2 cellular contexts compared by ENCODE assay signal in the genomic region with DNA sequence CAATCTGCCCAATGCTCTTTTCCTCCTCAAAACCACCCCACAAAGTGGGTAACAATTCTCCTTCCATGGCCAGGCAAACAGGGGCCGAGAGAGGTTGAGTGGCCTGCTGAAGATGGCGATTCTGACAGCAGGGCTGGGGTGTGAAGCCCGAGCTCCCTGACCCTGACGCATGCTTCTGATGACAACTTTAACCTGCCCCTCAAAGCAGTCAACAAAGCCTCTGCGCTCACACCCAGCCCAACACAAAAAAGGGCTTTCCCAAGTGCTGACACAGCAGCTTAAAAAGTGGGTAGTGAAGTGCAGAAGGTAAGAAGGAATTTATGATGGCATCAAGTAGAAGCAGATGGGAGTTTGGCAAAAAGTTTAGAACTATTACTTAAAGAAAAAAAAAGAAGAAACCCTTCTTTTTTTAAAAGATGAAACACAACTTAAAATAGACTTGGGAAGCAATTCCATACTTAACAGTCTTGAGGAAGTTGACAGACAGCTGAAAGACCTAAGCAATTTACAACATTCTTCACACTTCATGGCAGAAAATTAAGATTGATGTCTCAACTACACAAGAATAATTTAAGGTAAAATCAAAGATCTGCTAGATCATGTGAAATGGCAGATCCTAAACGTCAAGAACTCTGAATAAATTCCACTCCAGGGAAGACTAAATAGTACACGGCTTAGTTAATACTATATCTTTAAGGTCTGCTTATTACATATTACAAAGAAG.
A peak's percentile ranks its signal among the peaks of the same experiment; 100 is the strongest.
TF ChIP-seq lines count a peak whose summit lies in the region.

No MANE protein-coding gene starts in this region.

TF ChIP-seq in IMR-90, 13 proteins besides CTCF, POLR2A, EP300 and RAD21:
- TF ChIP-seq CHD1 (IDR thresholded peaks at IDR 0.05; ENCODE audit: low read depth, low read length) (no peak), MAFK (IDR thresholded peaks at IDR 0.05; ENCODE audit: low read depth, low read length) (0 out of 2 replicates have a peak, but pooled peaks have one; percentile 17), RFX5 (IDR thresholded peaks at IDR 0.05; ENCODE audit: low read depth, low read length) (no peak), BHLHE40 (IDR thresholded peaks at IDR 0.05; ENCODE audit: low read depth, low read length) (no peak)
- TF ChIP-seq, protein P1, sequence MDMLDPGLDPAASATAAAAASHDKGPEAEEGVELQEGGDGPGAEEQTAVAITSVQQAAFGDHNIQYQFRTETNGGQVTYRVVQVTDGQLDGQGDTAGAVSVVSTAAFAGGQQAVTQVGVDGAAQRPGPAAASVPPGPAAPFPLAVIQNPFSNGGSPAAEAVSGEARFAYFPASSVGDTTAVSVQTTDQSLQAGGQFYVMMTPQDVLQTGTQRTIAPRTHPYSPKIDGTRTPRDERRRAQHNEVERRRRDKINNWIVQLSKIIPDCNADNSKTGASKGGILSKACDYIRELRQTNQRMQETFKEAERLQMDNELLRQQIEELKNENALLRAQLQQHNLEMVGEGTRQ (IDR thresholded peaks at IDR 0.05; ENCODE audit: low read depth, low read length), result no peak
- TF ChIP-seq, protein P2, sequence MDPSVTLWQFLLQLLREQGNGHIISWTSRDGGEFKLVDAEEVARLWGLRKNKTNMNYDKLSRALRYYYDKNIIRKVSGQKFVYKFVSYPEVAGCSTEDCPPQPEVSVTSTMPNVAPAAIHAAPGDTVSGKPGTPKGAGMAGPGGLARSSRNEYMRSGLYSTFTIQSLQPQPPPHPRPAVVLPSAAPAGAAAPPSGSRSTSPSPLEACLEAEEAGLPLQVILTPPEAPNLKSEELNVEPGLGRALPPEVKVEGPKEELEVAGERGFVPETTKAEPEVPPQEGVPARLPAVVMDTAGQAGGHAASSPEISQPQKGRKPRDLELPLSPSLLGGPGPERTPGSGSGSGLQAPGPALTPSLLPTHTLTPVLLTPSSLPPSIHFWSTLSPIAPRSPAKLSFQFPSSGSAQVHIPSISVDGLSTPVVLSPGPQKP (IDR thresholded peaks at IDR 0.05; ENCODE audit: borderline replicate concordance, low read depth, low read length), result no peak

TF ChIP-seq in H1, 55 proteins besides CTCF, POLR2A, EP300 and RAD21:
- TF ChIP-seq FOSL1 (IDR thresholded peaks at IDR 0.05; ENCODE audit: insufficient read depth, low read depth, low read length), result no peak
- no peak for TF ChIP-seq POU5F1 (IDR thresholded peaks at IDR 0.05; ENCODE audit: low read depth, low read length)
- no peak for TF ChIP-seq KDM1A (IDR thresholded peaks at IDR 0.05; ENCODE audit: borderline replicate concordance, low read length)
- TF ChIP-seq ZNF274 (IDR thresholded peaks at IDR 0.05; ENCODE audit: borderline replicate concordance, extremely low read depth, low read length), result no peak
- TF ChIP-seq KDM4A (IDR thresholded peaks at IDR 0.05; ENCODE audit: low read depth, low read length, severe bottlenecking), result no peak
- TF ChIP-seq, protein P1 (IDR thresholded peaks at IDR 0.05; ENCODE audit: low read length), result no peak
- TF ChIP-seq, protein P3, sequence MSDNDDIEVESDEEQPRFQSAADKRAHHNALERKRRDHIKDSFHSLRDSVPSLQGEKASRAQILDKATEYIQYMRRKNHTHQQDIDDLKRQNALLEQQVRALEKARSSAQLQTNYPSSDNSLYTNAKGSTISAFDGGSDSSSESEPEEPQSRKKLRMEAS (IDR thresholded peaks at IDR 0.05), result no peak
- peak; percentile 53; the same call in 1 of the 2 replicates for TF ChIP-seq MAFK (IDR thresholded peaks at IDR 0.05; ENCODE audit: low read depth, low read length)
